1 cellular context compared by ENCODE assay signal in genomic region chr11:76799061-76799804, GRCh38.
A peak's percentile ranks its signal among the peaks of the same experiment; 100 is the strongest.
TF ChIP-seq lines count a peak whose summit lies in the region.

No MANE protein-coding gene starts in this region.

TF ChIP-seq in K562, 482 proteins besides CTCF, POLR2A, EP300 and RAD21 (continued from another document and continues in another):
- TF ChIP-seq CEBPZ (IDR thresholded peaks at IDR 0.05; ENCODE audit: borderline replicate concordance, low read depth, low read length) (no peak), SNAPC5 (CRISPR knock-in tag; IDR thresholded peaks at IDR 0.05) (no peak), HNRNPLL (IDR thresholded peaks at IDR 0.05; ENCODE audit: low read depth, low read length, poor library complexity, severe bottlenecking) (peak; percentile 49), ZNF766 (CRISPR knock-in tag; conservative IDR thresholded peaks at IDR 0.05) (no peak), CREB1 (IDR thresholded peaks at IDR 0.05) (no peak), CREB1 (CRISPR knock-in tag; IDR thresholded peaks at IDR 0.05) (peak; percentile 52; the same call in 1 of the 2 replicates), RBBP5 (IDR thresholded peaks at IDR 0.05; ENCODE audit: borderline replicate concordance, insufficient read depth, low read length, poor library complexity, severe bottlenecking) (no peak), NUFIP1 (IDR thresholded peaks at IDR 0.05; ENCODE audit: partially characterized antibody) (peak; percentile 37), DPF2 (IDR thresholded peaks at IDR 0.05) (no peak), TCF3 (CRISPR knock-in tag; IDR thresholded peaks at IDR 0.05) (peak; percentile 43; the same call in 1 of the 2 replicates), E2F6 (IDR thresholded peaks at IDR 0.05; ENCODE audit: borderline replicate concordance in 1 of 2, extremely low read depth in 1 of 2, insufficient read depth in 1 of 2, insufficient read length in 1 of 2, low read depth in 1 of 2, low read length in 1 of 2, poor library complexity in 1 of 2, severe bottlenecking in 1 of 2) (peak; percentile 28 to 50), ETV1 (tag; conservative IDR thresholded peaks at IDR 0.05; ENCODE audit: low read depth) (peak; percentile 48; the same call in 1 of the 2 replicates), SIN3B (IDR thresholded peaks at IDR 0.05; ENCODE audit: low read depth) (peak; percentile 64; the same call in 1 of the 2 replicates), DLX4 (CRISPR knock-in tag; IDR thresholded peaks at IDR 0.05) (no peak), MNT (conservative IDR thresholded peaks at IDR 0.05) (peak in 1 of 2 experiments; percentile 36; a peak in 1 of 4 replicates), RCOR1 (IDR thresholded peaks at IDR 0.05; ENCODE audit: borderline replicate concordance in 1 of 2, low read depth in 2 of 2, low read length in 2 of 2) (0 out of 4 replicates have a peak, but pooled peaks have one; percentile 14 to 15), RFX7 (CRISPR knock-in tag; IDR thresholded peaks at IDR 0.05) (no peak), TFAP4 (CRISPR knock-in tag; IDR thresholded peaks at IDR 0.05; ENCODE audit: borderline replicate concordance) (peak; percentile 69; the same call in 1 of the 2 replicates), ETV5 (CRISPR knock-in tag; IDR thresholded peaks at IDR 0.05; ENCODE audit: low read depth) (peak; percentile 48; the same call in 1 of the 2 replicates), MCM3 (IDR thresholded peaks at IDR 0.05) (no peak), ZNF717 (CRISPR knock-in tag; IDR thresholded peaks at IDR 0.05) (no peak; the same call in 1 of the 2 replicates), ZFP1 (CRISPR knock-in tag; IDR thresholded peaks at IDR 0.05) (no peak), E4F1 (CRISPR knock-in tag; IDR thresholded peaks at IDR 0.05; ENCODE audit: borderline replicate concordance) (no peak), TSHZ1 (CRISPR knock-in tag; IDR thresholded peaks at IDR 0.05) (no peak), MIER1 (IDR thresholded peaks at IDR 0.05; ENCODE audit: low read depth) (no peak), ATF6 (CRISPR knock-in tag; IDR thresholded peaks at IDR 0.05) (no peak), HDGF (IDR thresholded peaks at IDR 0.05) (no peak), CCAR2 (IDR thresholded peaks at IDR 0.05; ENCODE audit: low read depth, low read length) (no peak), NR4A1 (CRISPR knock-in tag; IDR thresholded peaks at IDR 0.05) (no peak), NR4A1 (tag; IDR thresholded peaks at IDR 0.05) (no peak), ZNF830 (CRISPR knock-in tag; IDR thresholded peaks at IDR 0.05) (no peak), ZBTB49 (CRISPR knock-in tag; IDR thresholded peaks at IDR 0.05; ENCODE audit: borderline replicate concordance) (no peak), ZNF76 (CRISPR knock-in tag; IDR thresholded peaks at IDR 0.05; ENCODE audit: borderline replicate concordance) (no peak), HBP1 (CRISPR knock-in tag; IDR thresholded peaks at IDR 0.05) (no peak), CTCFL (IDR thresholded peaks at IDR 0.05; ENCODE audit: borderline replicate concordance, insufficient read depth, low read depth, low read length, poor library complexity, severe bottlenecking) (no peak), PYGO2 (tag; IDR thresholded peaks at IDR 0.05) (no peak)
